In genomic region chr20:17896247-17896723, GRCh38 we compare ENCODE assay signal across 1 cellular context.
TF ChIP-seq lines count a peak whose summit lies in the region.

No MANE protein-coding gene starts in this region.

TF ChIP-seq in endothelial cell of umbilical vein, 7 proteins besides CTCF, POLR2A, EP300 and RAD21 (continued from another document):
- TF ChIP-seq JUN (IDR thresholded peaks at IDR 0.05; ENCODE audit: borderline replicate concordance, insufficient read depth, insufficient read length, low read depth) (no peak), MAX (IDR thresholded peaks at IDR 0.05; ENCODE audit: insufficient read depth, insufficient read length) (peak; percentile 84), POLR2AphosphoS5 (IDR thresholded peaks at IDR 0.05; ENCODE audit: insufficient read depth, low read depth, low read length) (peak; percentile 7), MYC (IDR thresholded peaks at IDR 0.05; ENCODE audit: low read depth, low read length) (no peak), GATA2 (IDR thresholded peaks at IDR 0.05; ENCODE audit: insufficient read depth, insufficient read length, low read depth, low read length) (peak; percentile 70)
TF ChIP-seq in endothelial cell of umbilical vein: peak in this region for 4.
